In the genomic region with DNA sequence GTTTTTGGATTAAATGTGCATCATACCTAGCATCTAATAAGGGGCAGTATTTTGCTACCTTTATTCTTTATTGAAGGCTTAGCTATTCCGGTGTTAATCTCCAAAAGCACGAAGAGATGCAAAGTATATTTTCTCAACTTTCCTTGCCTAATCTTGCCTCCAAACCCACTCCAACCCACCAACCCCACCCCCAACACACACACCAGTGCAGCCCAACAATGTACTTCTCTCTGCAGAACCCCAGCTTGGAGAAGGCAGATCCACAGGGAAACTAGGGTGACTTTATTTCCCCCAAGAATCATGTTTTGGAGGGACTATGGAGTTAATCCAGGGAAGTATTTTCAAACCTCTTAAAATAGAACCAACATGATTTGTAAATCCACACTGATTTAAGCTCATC, we compare ENCODE assay signal across 29 cellular contexts.
"Had no signal": no experiment of that assay in that cellular context is flagged by ENCODE, and none has a peak within 500 bp of the region (broad histone marks: within the 10 kb centered on the region; RNA-seq: fewer than 3 reads in every experiment).

No MANE protein-coding gene starts in this region.

- H3K27me3 ChIP-seq: esophagus muscularis mucosa, foreskin keratinocyte, gastroesophageal sphincter, heart left ventricle, ovary, stomach, tibial artery had no signal

- H3K4me3 Mint-ChIP-seq: immature natural killer cell, natural killer cell, type B pancreatic cell had no signal

- DNase-seq: dermis blood vessel endothelial cell; effector memory CD4-positive, alpha-beta T cell; foreskin keratinocyte; heart left ventricle; hippocampal formation; immature natural killer cell; islet precursor cell; kidney glomerular epithelial cell; left colon; left ventricle myocardium superior; lower lobe of right lung; natural killer cell; occipital lobe; ovary; posterior cingulate gyrus; psoas muscle; right cardiac atrium; stimulated activated CD4-positive, alpha-beta T cell treated with anti-CD3 and anti-CD28 coated beads, Interleukin-12 subunit alpha, Interleukin-12 subunit beta, amount 100 ng/mL, for 4 hours; stimulated activated CD4-positive, alpha-beta T cell treated with anti-CD3 and anti-CD28 coated beads, Interleukin-1b, Interleukin-23, amount 100 ng/mL, for 48 hours; stimulated activated CD4-positive, alpha-beta T cell treated with anti-CD3 and anti-CD28 coated beads, Interleukin-4, amount 100 ng/mL, for 1 hour; stimulated activated CD8-positive, alpha-beta memory T cell treated with anti-CD3 and anti-CD28 coated beads, Interleukin-4, amount 100 ng/mL, for 48 hours; stimulated activated naive CD4-positive, alpha-beta T cell treated with Interleukin-2 at 50 U/mL for 16 hours; stomach had no signal

- H3K9me3 ChIP-seq: esophagus muscularis mucosa, gastroesophageal sphincter, heart left ventricle, lower lobe of right lung, ovary, psoas muscle, stomach, tibial artery had no signal

- H3K4me1 ChIP-seq: lower lobe of right lung, psoas muscle had no signal

- H3K4me2 ChIP-seq: smooth muscle cell had no signal

- H3K9me3 Mint-ChIP-seq: immature natural killer cell, natural killer cell, type B pancreatic cell had no signal

- H3K4me3 ChIP-seq: coronary artery, esophagus muscularis mucosa, gastroesophageal sphincter, heart left ventricle, lower lobe of right lung, ovary, psoas muscle, smooth muscle cell, stomach, tibial artery had no signal

- H3K27ac Mint-ChIP-seq: type B pancreatic cell had no signal

- H3K27ac ChIP-seq: coronary artery, esophagus muscularis mucosa, foreskin keratinocyte, gastroesophageal sphincter, heart left ventricle, lower lobe of right lung, ovary, psoas muscle, stomach, tibial artery had no signal

- ATAC-seq: foreskin keratinocyte, gastroesophageal sphincter, heart left ventricle, left colon, left ventricle myocardium superior, lower lobe of right lung, natural killer cell, psoas muscle, right cardiac atrium had no signal

- H3K36me3 ChIP-seq: ovary had no signal

- H3K27me3 Mint-ChIP-seq: type B pancreatic cell had no signal
